Comparison of ENCODE assay signal across 3 cellular contexts in the genomic region with DNA sequence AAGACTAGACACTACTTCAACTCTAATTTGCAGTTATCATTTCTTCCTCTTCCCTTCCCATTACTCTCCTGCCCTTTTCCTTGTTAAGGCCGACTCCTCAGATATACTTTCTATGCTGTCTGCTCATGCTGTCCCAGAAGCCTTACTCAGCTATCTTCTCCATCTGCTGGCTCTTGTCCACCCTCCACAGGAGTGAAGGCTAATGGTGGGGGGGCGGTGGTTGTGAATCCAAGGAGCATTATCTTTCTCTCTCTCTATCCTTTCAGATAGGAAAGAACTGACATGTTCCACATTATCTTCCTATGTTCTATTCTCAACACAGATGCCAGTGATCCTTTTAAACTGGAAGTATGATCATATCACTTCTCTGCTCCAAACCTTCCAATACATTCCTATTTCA.
A peak's percentile ranks its signal among the peaks of the same experiment; 100 is the strongest.
TF ChIP-seq lines count a peak whose summit lies in the region.

No MANE protein-coding gene starts in this region.

TF ChIP-seq in HepG2, 621 proteins besides CTCF, POLR2A, EP300 and RAD21:
- TF ChIP-seq ZNF691 (CRISPR knock-in tag; IDR thresholded peaks at IDR 0.05; ENCODE audit: borderline replicate concordance, low read depth) (no peak), ZNF460 (CRISPR knock-in tag; IDR thresholded peaks at IDR 0.05; ENCODE audit: borderline replicate concordance) (no peak), HMG20B (CRISPR knock-in tag; conservative IDR thresholded peaks at IDR 0.05) (no peak), ZBTB1 (CRISPR knock-in tag; IDR thresholded peaks at IDR 0.05; ENCODE audit: borderline replicate concordance) (no peak), WIZ (CRISPR knock-in tag; IDR thresholded peaks at IDR 0.05) (no peak), CBX5 (CRISPR knock-in tag; IDR thresholded peaks at IDR 0.05; ENCODE audit: borderline replicate concordance) (no peak), PHF5A (CRISPR knock-in tag; IDR thresholded peaks at IDR 0.05; ENCODE audit: low read depth, unreplicated experiment) (no peak), ZNF773 (CRISPR knock-in tag; IDR thresholded peaks at IDR 0.05; ENCODE audit: borderline replicate concordance) (no peak), MIER3 (CRISPR knock-in tag; IDR thresholded peaks at IDR 0.05; ENCODE audit: borderline replicate concordance) (no peak), ZZZ3 (CRISPR knock-in tag; IDR thresholded peaks at IDR 0.05; ENCODE audit: borderline replicate concordance) (no peak), ERF (CRISPR knock-in tag; IDR thresholded peaks at IDR 0.05) (no peak), FOXP4 (CRISPR knock-in tag; IDR thresholded peaks at IDR 0.05) (no peak), ZNF234 (CRISPR knock-in tag; conservative IDR thresholded peaks at IDR 0.05) (no peak), RORA (CRISPR knock-in tag; IDR thresholded peaks at IDR 0.05) (no peak), RARA (CRISPR knock-in tag; IDR thresholded peaks at IDR 0.05) (no peak), MEF2D (CRISPR knock-in tag; IDR thresholded peaks at IDR 0.05) (no peak)
- TF ChIP-seq, protein P1, sequence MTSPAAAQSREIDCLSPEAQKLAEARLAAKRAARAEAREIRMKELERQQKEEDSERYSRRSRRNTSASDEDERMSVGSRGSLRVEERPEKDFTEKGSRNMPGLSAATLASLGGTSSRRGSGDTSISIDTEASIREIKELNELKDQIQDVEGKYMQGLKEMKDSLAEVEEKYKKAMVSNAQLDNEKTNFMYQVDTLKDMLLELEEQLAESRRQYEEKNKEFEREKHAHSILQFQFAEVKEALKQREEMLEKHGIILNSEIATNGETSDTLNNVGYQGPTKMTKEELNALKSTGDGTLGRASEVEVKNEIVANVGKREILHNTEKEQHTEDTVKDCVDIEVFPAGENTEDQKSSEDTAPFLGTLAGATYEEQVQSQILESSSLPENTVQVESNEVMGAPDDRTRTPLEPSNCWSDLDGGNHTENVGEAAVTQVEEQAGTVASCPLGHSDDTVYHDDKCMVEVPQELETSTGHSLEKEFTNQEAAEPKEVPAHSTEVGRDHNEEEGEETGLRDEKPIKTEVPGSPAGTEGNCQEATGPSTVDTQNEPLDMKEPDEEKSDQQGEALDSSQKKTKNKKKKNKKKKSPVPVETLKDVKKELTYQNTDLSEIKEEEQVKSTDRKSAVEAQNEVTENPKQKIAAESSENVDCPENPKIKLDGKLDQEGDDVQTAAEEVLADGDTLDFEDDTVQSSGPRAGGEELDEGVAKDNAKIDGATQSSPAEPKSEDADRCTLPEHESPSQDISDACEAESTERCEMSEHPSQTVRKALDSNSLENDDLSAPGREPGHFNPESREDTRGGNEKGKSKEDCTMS (CRISPR knock-in tag; conservative IDR thresholded peaks at IDR 0.05), result no peak
TF ChIP-seq in HepG2: peak in this region for 0.

TF ChIP-seq in GM23338, 12 proteins besides CTCF, POLR2A, EP300 and RAD21 (continues in another document):
- TF ChIP-seq EZH2phosphoT487 (IDR thresholded peaks at IDR 0.05; ENCODE audit: unreplicated experiment) (no peak), ZNF331 (CRISPR knock-in tag; IDR thresholded peaks at IDR 0.05; ENCODE audit: low read depth) (no peak), NANOG (IDR thresholded peaks at IDR 0.05; ENCODE audit: borderline replicate concordance) (no peak), STAT1 (IDR thresholded peaks at IDR 0.05; ENCODE audit: unreplicated experiment) (no peak), POLR2AphosphoS5 (IDR thresholded peaks at IDR 0.05; ENCODE audit: low read depth) (no peak), CREB1 (CRISPR knock-in tag; IDR thresholded peaks at IDR 0.05; ENCODE audit: low read depth) (no peak), EZH2 (IDR thresholded peaks at IDR 0.05; ENCODE audit: low read depth, unreplicated experiment) (no peak), JUNB (IDR thresholded peaks at IDR 0.05; ENCODE audit: unreplicated experiment) (no peak)
- TF ChIP-seq, protein P2, sequence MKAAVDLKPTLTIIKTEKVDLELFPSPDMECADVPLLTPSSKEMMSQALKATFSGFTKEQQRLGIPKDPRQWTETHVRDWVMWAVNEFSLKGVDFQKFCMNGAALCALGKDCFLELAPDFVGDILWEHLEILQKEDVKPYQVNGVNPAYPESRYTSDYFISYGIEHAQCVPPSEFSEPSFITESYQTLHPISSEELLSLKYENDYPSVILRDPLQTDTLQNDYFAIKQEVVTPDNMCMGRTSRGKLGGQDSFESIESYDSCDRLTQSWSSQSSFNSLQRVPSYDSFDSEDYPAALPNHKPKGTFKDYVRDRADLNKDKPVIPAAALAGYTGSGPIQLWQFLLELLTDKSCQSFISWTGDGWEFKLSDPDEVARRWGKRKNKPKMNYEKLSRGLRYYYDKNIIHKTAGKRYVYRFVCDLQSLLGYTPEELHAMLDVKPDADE (IDR thresholded peaks at IDR 0.05), result no peak
- TF ChIP-seq, protein P3, sequence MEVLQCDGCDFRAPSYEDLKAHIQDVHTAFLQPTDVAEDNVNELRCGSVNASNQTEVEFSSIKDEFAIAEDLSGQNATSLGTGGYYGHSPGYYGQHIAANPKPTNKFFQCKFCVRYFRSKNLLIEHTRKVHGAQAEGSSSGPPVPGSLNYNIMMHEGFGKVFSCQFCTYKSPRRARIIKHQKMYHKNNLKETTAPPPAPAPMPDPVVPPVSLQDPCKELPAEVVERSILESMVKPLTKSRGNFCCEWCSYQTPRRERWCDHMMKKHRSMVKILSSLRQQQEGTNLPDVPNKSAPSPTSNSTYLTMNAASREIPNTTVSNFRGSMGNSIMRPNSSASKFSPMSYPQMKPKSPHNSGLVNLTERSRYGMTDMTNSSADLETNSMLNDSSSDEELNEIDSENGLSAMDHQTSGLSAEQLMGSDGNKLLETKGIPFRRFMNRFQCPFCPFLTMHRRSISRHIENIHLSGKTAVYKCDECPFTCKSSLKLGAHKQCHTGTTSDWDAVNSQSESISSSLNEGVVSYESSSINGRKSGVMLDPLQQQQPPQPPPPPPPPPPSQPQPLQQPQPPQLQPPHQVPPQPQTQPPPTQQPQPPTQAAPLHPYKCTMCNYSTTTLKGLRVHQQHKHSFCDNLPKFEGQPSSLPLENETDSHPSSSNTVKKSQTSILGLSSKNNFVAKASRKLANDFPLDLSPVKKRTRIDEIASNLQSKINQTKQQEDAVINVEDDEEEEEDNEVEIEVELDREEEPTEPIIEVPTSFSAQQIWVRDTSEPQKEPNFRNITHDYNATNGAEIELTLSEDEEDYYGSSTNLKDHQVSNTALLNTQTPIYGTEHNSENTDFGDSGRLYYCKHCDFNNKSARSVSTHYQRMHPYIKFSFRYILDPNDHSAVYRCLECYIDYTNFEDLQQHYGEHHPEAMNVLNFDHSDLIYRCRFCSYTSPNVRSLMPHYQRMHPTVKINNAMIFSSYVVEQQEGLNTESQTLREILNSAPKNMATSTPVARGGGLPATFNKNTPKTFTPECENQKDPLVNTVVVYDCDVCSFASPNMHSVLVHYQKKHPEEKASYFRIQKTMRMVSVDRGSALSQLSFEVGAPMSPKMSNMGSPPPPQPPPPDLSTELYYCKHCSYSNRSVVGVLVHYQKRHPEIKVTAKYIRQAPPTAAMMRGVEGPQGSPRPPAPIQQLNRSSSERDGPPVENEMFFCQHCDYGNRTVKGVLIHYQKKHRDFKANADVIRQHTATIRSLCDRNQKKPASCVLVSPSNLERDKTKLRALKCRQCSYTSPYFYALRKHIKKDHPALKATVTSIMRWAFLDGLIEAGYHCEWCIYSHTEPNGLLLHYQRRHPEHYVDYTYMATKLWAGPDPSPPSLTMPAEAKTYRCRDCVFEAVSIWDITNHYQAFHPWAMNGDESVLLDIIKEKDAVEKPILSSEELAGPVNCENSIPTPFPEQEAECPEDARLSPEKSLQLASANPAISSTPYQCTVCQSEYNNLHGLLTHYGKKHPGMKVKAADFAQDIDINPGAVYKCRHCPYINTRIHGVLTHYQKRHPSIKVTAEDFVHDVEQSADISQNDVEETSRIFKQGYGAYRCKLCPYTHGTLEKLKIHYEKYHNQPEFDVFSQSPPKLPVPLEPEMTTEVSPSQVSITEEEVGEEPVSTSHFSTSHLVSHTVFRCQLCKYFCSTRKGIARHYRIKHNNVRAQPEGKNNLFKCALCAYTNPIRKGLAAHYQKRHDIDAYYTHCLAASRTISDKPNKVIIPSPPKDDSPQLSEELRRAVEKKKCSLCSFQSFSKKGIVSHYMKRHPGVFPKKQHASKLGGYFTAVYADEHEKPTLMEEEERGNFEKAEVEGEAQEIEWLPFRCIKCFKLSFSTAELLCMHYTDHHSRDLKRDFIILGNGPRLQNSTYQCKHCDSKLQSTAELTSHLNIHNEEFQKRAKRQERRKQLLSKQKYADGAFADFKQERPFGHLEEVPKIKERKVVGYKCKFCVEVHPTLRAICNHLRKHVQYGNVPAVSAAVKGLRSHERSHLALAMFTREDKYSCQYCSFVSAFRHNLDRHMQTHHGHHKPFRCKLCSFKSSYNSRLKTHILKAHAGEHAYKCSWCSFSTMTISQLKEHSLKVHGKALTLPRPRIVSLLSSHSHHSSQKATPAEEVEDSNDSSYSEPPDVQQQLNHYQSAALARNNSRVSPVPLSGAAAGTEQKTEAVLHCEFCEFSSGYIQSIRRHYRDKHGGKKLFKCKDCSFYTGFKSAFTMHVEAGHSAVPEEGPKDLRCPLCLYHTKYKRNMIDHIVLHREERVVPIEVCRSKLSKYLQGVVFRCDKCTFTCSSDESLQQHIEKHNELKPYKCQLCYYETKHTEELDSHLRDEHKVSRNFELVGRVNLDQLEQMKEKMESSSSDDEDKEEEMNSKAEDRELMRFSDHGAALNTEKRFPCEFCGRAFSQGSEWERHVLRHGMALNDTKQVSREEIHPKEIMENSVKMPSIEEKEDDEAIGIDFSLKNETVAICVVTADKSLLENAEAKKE (CRISPR knock-in tag; IDR thresholded peaks at IDR 0.05), result no peak

TF ChIP-seq in K562, 482 proteins besides CTCF, POLR2A, EP300 and RAD21:
- TF ChIP-seq HDAC2 (IDR thresholded peaks at IDR 0.05), result no peak
- TF ChIP-seq TAF15 (IDR thresholded peaks at IDR 0.05; ENCODE audit: low read depth, low read length), result no peak
- TF ChIP-seq, protein P4, sequence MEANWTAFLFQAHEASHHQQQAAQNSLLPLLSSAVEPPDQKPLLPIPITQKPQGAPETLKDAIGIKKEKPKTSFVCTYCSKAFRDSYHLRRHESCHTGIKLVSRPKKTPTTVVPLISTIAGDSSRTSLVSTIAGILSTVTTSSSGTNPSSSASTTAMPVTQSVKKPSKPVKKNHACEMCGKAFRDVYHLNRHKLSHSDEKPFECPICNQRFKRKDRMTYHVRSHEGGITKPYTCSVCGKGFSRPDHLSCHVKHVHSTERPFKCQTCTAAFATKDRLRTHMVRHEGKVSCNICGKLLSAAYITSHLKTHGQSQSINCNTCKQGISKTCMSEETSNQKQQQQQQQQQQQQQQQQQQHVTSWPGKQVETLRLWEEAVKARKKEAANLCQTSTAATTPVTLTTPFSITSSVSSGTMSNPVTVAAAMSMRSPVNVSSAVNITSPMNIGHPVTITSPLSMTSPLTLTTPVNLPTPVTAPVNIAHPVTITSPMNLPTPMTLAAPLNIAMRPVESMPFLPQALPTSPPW (CRISPR knock-in tag; IDR thresholded peaks at IDR 0.05), result peak; percentile 19; the same call in 1 of the 2 replicates
- TF ChIP-seq, protein P5, sequence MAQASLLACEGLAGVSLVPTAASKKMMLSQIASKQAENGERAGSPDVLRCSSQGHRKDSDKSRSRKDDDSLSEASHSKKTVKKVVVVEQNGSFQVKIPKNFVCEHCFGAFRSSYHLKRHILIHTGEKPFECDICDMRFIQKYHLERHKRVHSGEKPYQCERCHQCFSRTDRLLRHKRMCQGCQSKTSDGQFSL (CRISPR knock-in tag; IDR thresholded peaks at IDR 0.05), result no peak
- TF ChIP-seq, protein P5 (tag; IDR thresholded peaks at IDR 0.05), result peak in 1 of 2 experiments; percentile 78; a peak in 1 of 4 replicates
- peak; percentile 56 for TF ChIP-seq GATA2 (CRISPR knock-in tag; IDR thresholded peaks at IDR 0.05)
- TF ChIP-seq CEBPG (CRISPR knock-in tag; IDR thresholded peaks at IDR 0.05), result no peak
- TF ChIP-seq CEBPG (tag; conservative IDR thresholded peaks at IDR 0.05 in 1 of 2, IDR thresholded peaks at IDR 0.05 in 1 of 2), result no peak
- peak; percentile 46 for TF ChIP-seq NFIC (IDR thresholded peaks at IDR 0.05)
- TF ChIP-seq MAFG (tag; conservative IDR thresholded peaks at IDR 0.05), result peak; percentile 49; the same call in 1 of the 2 replicates
